ENCODE assay signal across 20 cellular contexts in genomic region chr13:108069521-108070210, GRCh38.
DNase-seq lines count a peak whose midpoint lies in the region; ATAC-seq and TF ChIP-seq lines count a peak whose summit lies in the region.
"Had no signal": no experiment of that assay in that cellular context is flagged by ENCODE, and none has a peak within 500 bp of the region (broad histone marks: within the 10 kb centered on the region; RNA-seq: fewer than 3 reads in every experiment).

No MANE protein-coding gene starts in this region.

- H3K4me1 ChIP-seq in lower lobe of right lung (no peaks in the 10 kb centered on the region), upper lobe of left lung (no peaks in the 10 kb centered on the region), heart right ventricle (no peaks in the 10 kb centered on the region)

- H3K27me3 Mint-ChIP-seq in activated CD8-positive, alpha-beta T cell treated with anti-CD3 and anti-CD28 coated beads for 36 hours: no peaks in the 10 kb centered on the region
- H3K27me3 Mint-ChIP-seq in activated CD8-positive, alpha-beta T cell treated with anti-CD3 and anti-CD28 coated beads, Interleukin-2, amount 10 ng/mL, durations not matched to agents 7 days and 5 days (ENCODE audit: low read depth): no peaks in the 10 kb centered on the region
- H3K27me3 Mint-ChIP-seq: CD8-positive, alpha-beta memory T cell had no signal

- no peak for ATAC-seq in activated CD8-positive, alpha-beta T cell treated with anti-CD3 and anti-CD28 coated beads for 36 hours
- ATAC-seq in activated CD8-positive, alpha-beta T cell treated with anti-CD3 and anti-CD28 coated beads, Interleukin-2, amount 10 ng/mL, durations not matched to agents 7 days and 5 days: no peak
- ATAC-seq in lower lobe of right lung: peak; percentile 43 to 80
- ATAC-seq in upper lobe of left lung (ENCODE audit: low FRiP score in 2 of 2): peak; percentile 16 to 72
- no peak for ATAC-seq in heart right ventricle
- no peak for ATAC-seq in GM21381 (IDR thresholded peaks at IDR 0.05; ENCODE audit: unreplicated experiment)

- TF ChIP-seq CTCF in activated CD8-positive, alpha-beta T cell treated with anti-CD3 and anti-CD28 coated beads for 36 hours (IDR thresholded peaks at IDR 0.05): no peak
- TF ChIP-seq CTCF in lower lobe of right lung (IDR thresholded peaks at IDR 0.05): no peak
- no peak for TF ChIP-seq CTCF in upper lobe of left lung (IDR thresholded peaks at IDR 0.05)
- no peak for TF ChIP-seq CTCF in heart right ventricle (IDR thresholded peaks at IDR 0.05)

- H3K36me3 ChIP-seq in lower lobe of right lung (no peaks in the 10 kb centered on the region), upper lobe of left lung (no peaks in the 10 kb centered on the region), heart right ventricle (no peaks in the 10 kb centered on the region)
- H3K36me3 ChIP-seq: MG63 had no signal

- H3K4me3 Mint-ChIP-seq in activated CD8-positive, alpha-beta T cell treated with anti-CD3 and anti-CD28 coated beads for 36 hours: no peak overlapping the region
- no peak overlapping the region for H3K4me3 Mint-ChIP-seq in activated CD8-positive, alpha-beta T cell treated with anti-CD3 and anti-CD28 coated beads, Interleukin-2, amount 10 ng/mL, durations not matched to agents 7 days and 5 days
- H3K4me3 Mint-ChIP-seq: CD8-positive, alpha-beta memory T cell had no signal

- DNase-seq in activated CD8-positive, alpha-beta T cell treated with anti-CD3 and anti-CD28 coated beads for 36 hours: no peak
- no peak for DNase-seq in activated CD8-positive, alpha-beta T cell treated with anti-CD3 and anti-CD28 coated beads, Interleukin-2, amount 10 ng/mL, durations not matched to agents 7 days and 5 days
- peak; percentile 23 for DNase-seq in OCI-M1 (lab: John Stamatoyannopoulos, UW)
- no peak for DNase-seq in lower lobe of right lung
- peak in 1 of 2 donors; percentile 71 for DNase-seq in upper lobe of left lung
- no peak for DNase-seq in SHP77 (lab: John Stamatoyannopoulos, UW)
- DNase-seq in heart right ventricle: no peak
- DNase-seq: 8988T, AML-193, C1 segment of cervical spinal cord, DMS79, MG63, NCI-H1694 treated with DMSO at 0.1 percent for 48 hours, NCI-H2081 treated with DMSO at 0.1 percent for 48 hours, NCI-H446 treated with DMSO at 0.1 percent for 48 hours, NCI-H526 treated with DMSO at 0.1 percent for 48 hours, Right ventricle myocardium superior had no signal

- H3K9me3 Mint-ChIP-seq in activated CD8-positive, alpha-beta T cell treated with anti-CD3 and anti-CD28 coated beads for 36 hours: peaks cover 13% of the 10 kb centered on the region
- H3K9me3 Mint-ChIP-seq in activated CD8-positive, alpha-beta T cell treated with anti-CD3 and anti-CD28 coated beads, Interleukin-2, amount 10 ng/mL, durations not matched to agents 7 days and 5 days (ENCODE audit: insufficient read depth): peaks cover 6% of the 10 kb centered on the region

- H3K27ac Mint-ChIP-seq in activated CD8-positive, alpha-beta T cell treated with anti-CD3 and anti-CD28 coated beads for 36 hours: peak overlapping the region; percentile 31
- no peak overlapping the region for H3K27ac Mint-ChIP-seq in activated CD8-positive, alpha-beta T cell treated with anti-CD3 and anti-CD28 coated beads, Interleukin-2, amount 10 ng/mL, durations not matched to agents 7 days and 5 days
- H3K27ac Mint-ChIP-seq: CD8-positive, alpha-beta memory T cell had no signal

- CTCF ChIA-PET in activated CD8-positive, alpha-beta T cell treated with anti-CD3 and anti-CD28 coated beads for 36 hours (lab: Charles Lee): no interaction called here
- CTCF ChIA-PET in activated CD8-positive, alpha-beta T cell treated with anti-CD3 and anti-CD28 coated beads, Interleukin-2, amount 10 ng/mL, durations not matched to agents 7 days and 5 days (lab: Charles Lee): no interaction called here

- H3K4me3 ChIP-seq in lower lobe of right lung: no peak overlapping the region
- H3K4me3 ChIP-seq in upper lobe of left lung: no peak overlapping the region
- no peak overlapping the region for H3K4me3 ChIP-seq in heart right ventricle
- H3K4me3 ChIP-seq: MG63, SK-N-MC had no signal

- no peak for TF ChIP-seq POLR2A in upper lobe of left lung (IDR thresholded peaks at IDR 0.05)

- H3K36me3 Mint-ChIP-seq in activated CD8-positive, alpha-beta T cell treated with anti-CD3 and anti-CD28 coated beads for 36 hours (ENCODE audit: low read depth): no peaks in the 10 kb centered on the region
- no peaks in the 10 kb centered on the region for H3K36me3 Mint-ChIP-seq in activated CD8-positive, alpha-beta T cell treated with anti-CD3 and anti-CD28 coated beads, Interleukin-2, amount 10 ng/mL, durations not matched to agents 7 days and 5 days (ENCODE audit: low read depth)
- H3K36me3 Mint-ChIP-seq: CD8-positive, alpha-beta memory T cell had no signal

- POLR2A ChIA-PET in activated CD8-positive, alpha-beta T cell treated with anti-CD3 and anti-CD28 coated beads for 36 hours (lab: Charles Lee): no interaction called here
- POLR2A ChIA-PET in activated CD8-positive, alpha-beta T cell treated with anti-CD3 and anti-CD28 coated beads, Interleukin-2, amount 10 ng/mL, durations not matched to agents 7 days and 5 days (lab: Charles Lee): no interaction called here

- H3K4me1 Mint-ChIP-seq in activated CD8-positive, alpha-beta T cell treated with anti-CD3 and anti-CD28 coated beads for 36 hours (ENCODE audit: low read depth): peaks cover 2% of the 10 kb centered on the region
- H3K4me1 Mint-ChIP-seq in activated CD8-positive, alpha-beta T cell treated with anti-CD3 and anti-CD28 coated beads, Interleukin-2, amount 10 ng/mL, durations not matched to agents 7 days and 5 days (ENCODE audit: low read depth): no peaks in the 10 kb centered on the region
- H3K4me1 Mint-ChIP-seq: CD8-positive, alpha-beta memory T cell had no signal

- H3K27ac ChIP-seq in lower lobe of right lung (no peak overlapping the region), upper lobe of left lung (peak overlapping the region in 2 of 4 donors; percentile 40 to 67), heart right ventricle (no peak overlapping the region)
- H3K27ac ChIP-seq: SK-N-MC had no signal

- intact Hi-C loops in activated CD8-positive, alpha-beta T cell treated with anti-CD3 and anti-CD28 coated beads for 36 hours (cut with micrococcal nuclease): no loop called here
- intact Hi-C loops in lower lobe of right lung (cut with DNase I): no loop called here
- intact Hi-C loops in heart right ventricle (cut with DNase I): no loop called here

- H3K9me3 ChIP-seq in lower lobe of right lung (no peaks in the 10 kb centered on the region), upper lobe of left lung (peaks cover 0 to 9% (median 3%) of the 10 kb centered on the region in 4 donors), heart right ventricle (peaks cover 0 to 26% (median 0%) of the 10 kb centered on the region in 11 donors)

- no peaks in the 10 kb centered on the region for H3K27me3 ChIP-seq in lower lobe of right lung (ENCODE audit: low read depth)
- no peaks in the 10 kb centered on the region for H3K27me3 ChIP-seq in upper lobe of left lung
- H3K27me3 ChIP-seq in heart right ventricle: no peaks in the 10 kb centered on the region
- H3K27me3 ChIP-seq: MG63 had no signal

- TF ChIP-seq EP300 in upper lobe of left lung (IDR thresholded peaks at IDR 0.05): no peak

- 29 to 58% methylated on average over 4 of the region's 4 CpGs for WGBS in upper lobe of left lung, 2 donors
- WGBS in heart right ventricle, 2 donors: 66% methylated on average over 4 of the region's 4 CpGs

Comparison
In these comparisons a context has a peak if more than half of its experiments do, and no peak if none do; other contexts are left out.
1. ATAC-seq: peak in lower lobe of right lung (2 of 2) and upper lobe of left lung (2 of 2); none in activated CD8-positive, alpha-beta T cell treated with anti-CD3 and anti-CD28 coated beads for 36 hours (single experiment), activated CD8-positive, alpha-beta T cell treated with anti-CD3 and anti-CD28 coated beads, Interleukin-2, amount 10 ng/mL, durations not matched to agents 7 days and 5 days (single experiment), heart right ventricle (0 of 8) and GM21381 (single experiment).